In the genomic region with DNA sequence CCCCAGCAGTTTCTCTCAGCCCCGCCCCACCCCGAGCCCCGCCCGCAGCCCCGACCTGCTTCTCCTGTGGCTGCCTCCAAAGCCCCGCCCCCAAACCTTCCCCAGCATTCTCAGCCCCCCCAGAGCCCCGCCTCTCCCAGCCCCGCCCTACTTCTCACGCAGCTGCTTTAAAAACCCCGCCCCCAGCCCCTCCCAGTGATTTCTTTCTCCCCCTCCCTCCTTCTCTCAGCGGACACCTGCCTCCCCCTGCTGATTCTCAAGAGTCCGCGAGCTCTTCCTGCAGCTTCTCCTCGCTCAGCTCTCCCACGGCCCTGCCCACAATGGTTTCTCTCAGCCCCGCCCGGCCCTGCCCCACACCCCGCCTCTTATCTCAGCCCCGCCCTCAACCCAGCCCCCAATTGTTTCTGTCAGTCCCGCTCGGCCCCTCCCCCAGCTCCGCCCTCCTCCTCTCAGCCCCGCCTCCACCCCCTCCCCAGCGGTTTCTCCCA, we compare ENCODE assay signal across 8 cellular contexts. TPM values are rescaled to one million over a fixed set of nuclear protein-coding genes. Genes with fewer than 3 reads are reported as not detected.
A peak's percentile ranks its signal among the peaks of the same experiment; 100 is the strongest.
DNase-seq lines count a peak whose midpoint lies in the region; ATAC-seq and TF ChIP-seq lines count a peak whose summit lies in the region.

No MANE protein-coding gene starts in this region.

- peak; percentile 61 for ATAC-seq in T-helper 17 cell
- ATAC-seq in left ventricle myocardium superior, result peak; percentile 81

- H3K27ac Mint-ChIP-seq in T-helper 17 cell, result peak overlapping the region; percentile 96

- no peak for TF ChIP-seq POLR2A in prostate gland (IDR thresholded peaks at IDR 0.05)

- no peaks in the 10 kb centered on the region for H3K27me3 Mint-ChIP-seq in T-helper 17 cell

- POLR2A ChIA-PET in HEK293 (lab: Yijun Ruan, JAX), result interaction anchor here (0.6 to 3.2 kb wide), 9 partner anchors 18 to 1047 kb away, joined by 3 to 51 read pairs (median 4); a partner anchor contains a TSS

- H3K27me3 ChIP-seq in prostate gland (replicated peaks; ENCODE audit: insufficient read depth), result no peaks in the 10 kb centered on the region

- H3K4me1 Mint-ChIP-seq in T-helper 17 cell, result peaks cover 7% of the 10 kb centered on the region

- H3K4me1 ChIP-seq in HEK293 (ENCODE audit: control insufficient read depth, insufficient read depth, low read length), result no peaks in the 10 kb centered on the region
- H3K4me1 ChIP-seq in prostate gland (replicated peaks), result no peaks in the 10 kb centered on the region

- TF ChIP-seq CTCF in HEK293 (tag by site-specific recombination; IDR thresholded peaks at IDR 0.05) (no peak), prostate gland (IDR thresholded peaks at IDR 0.05) (no peak)

- peak overlapping the region; percentile 65 for H3K27ac ChIP-seq in HEK293 (ENCODE audit: extremely low read depth, low read depth, low read length)
- H3K27ac ChIP-seq in prostate gland, result peak overlapping the region; percentile 87 to 88

- under 1% methylated on average over 21 of the region's 24 CpGs for WGBS in prostate gland

- intact Hi-C loops in left ventricle myocardium superior (cut with micrococcal nuclease), result no loop called here
- intact Hi-C loops in prostate gland (cut with DNase I), result no loop called here

- H3K36me3 ChIP-seq in HEK293 (ENCODE audit: control insufficient read depth in 2 of 2, insufficient read depth in 1 of 2, low read length in 2 of 2) (peaks cover 0 to 10% of the 10 kb centered on the region in 2 experiments; a peak in 1 of 3 replicates), prostate gland (no peaks in the 10 kb centered on the region)

- H3K4me3 ChIP-seq in HEK293 (ENCODE audit: low read depth, low read length) (peak overlapping the region; percentile 59), prostate gland (peak overlapping the region; percentile 39 to 48)

- peak overlapping the region; percentile 96 for H3K4me3 Mint-ChIP-seq in T-helper 17 cell

- H3K9me3 ChIP-seq in HEK293 (ENCODE audit: control insufficient read depth, insufficient read depth, low read depth, low read length), result no peaks in the 10 kb centered on the region
- no peaks in the 10 kb centered on the region for H3K9me3 ChIP-seq in T-helper 17 cell (ENCODE audit: control insufficient read depth, low read length, poor library complexity, severe bottlenecking)
- H3K9me3 ChIP-seq in prostate gland, result no peaks in the 10 kb centered on the region

- CTCF ChIA-PET in HEK293 (lab: Yijun Ruan, JAX), result interaction anchor here (1.4 to 2.0 kb wide), 2 partner anchors 11 to 28 kb away, joined by 3 to 12 read pairs; no protein-coding TSS in a partner anchor

- no peaks in the 10 kb centered on the region for H3K36me3 Mint-ChIP-seq in T-helper 17 cell (ENCODE audit: low read depth)

- peak; percentile 77 for DNase-seq in DMS79 (lab: John Stamatoyannopoulos, UW)
- peak; percentile 97 for DNase-seq in NCI-H1105 (lab: John Stamatoyannopoulos, UW)
- peak; percentile 72 to 88 (median 88) for DNase-seq in T-helper 17 cell
- peak; percentile 84 for DNase-seq in amniotic stem cell (lab: John Stamatoyannopoulos, UW)
- DNase-seq in left ventricle myocardium superior, result peak; percentile 94
- peak; percentile 92 for DNase-seq in prostate gland (ENCODE audit: low spot score)
- peak; percentile 93 for DNase-seq in ureter (ENCODE audit: low spot score)

TF ChIP-seq in HEK293, 187 proteins besides CTCF, POLR2A, EP300 and RAD21:
- TF ChIP-seq ZNF629 (tag by site-specific recombination; IDR thresholded peaks at IDR 0.05), result no peak
- TF ChIP-seq KLF8 (tag by site-specific recombination; IDR thresholded peaks at IDR 0.05), result peak; percentile 83
- TF ChIP-seq BCL11B (tag by site-specific recombination; IDR thresholded peaks at IDR 0.05; ENCODE audit: low read depth), result no peak
- peak; percentile 75 for TF ChIP-seq KLF1 (tag by site-specific recombination; IDR thresholded peaks at IDR 0.05)
- TF ChIP-seq, protein P1, sequence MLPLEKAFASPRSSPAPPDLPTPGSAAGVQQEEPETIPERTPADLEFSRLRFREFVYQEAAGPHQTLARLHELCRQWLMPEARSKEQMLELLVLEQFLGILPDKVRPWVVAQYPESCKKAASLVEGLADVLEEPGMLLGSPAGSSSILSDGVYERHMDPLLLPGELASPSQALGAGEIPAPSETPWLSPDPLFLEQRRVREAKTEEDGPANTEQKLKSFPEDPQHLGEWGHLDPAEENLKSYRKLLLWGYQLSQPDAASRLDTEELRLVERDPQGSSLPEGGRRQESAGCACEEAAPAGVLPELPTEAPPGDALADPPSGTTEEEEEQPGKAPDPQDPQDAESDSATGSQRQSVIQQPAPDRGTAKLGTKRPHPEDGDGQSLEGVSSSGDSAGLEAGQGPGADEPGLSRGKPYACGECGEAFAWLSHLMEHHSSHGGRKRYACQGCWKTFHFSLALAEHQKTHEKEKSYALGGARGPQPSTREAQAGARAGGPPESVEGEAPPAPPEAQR (tag by site-specific recombination; IDR thresholded peaks at IDR 0.05), result no peak
- peak; percentile 29; the same call in 1 of the 2 replicates for TF ChIP-seq KLF9 (tag by site-specific recombination; IDR thresholded peaks at IDR 0.05; ENCODE audit: low read depth)
- TF ChIP-seq, protein P2, sequence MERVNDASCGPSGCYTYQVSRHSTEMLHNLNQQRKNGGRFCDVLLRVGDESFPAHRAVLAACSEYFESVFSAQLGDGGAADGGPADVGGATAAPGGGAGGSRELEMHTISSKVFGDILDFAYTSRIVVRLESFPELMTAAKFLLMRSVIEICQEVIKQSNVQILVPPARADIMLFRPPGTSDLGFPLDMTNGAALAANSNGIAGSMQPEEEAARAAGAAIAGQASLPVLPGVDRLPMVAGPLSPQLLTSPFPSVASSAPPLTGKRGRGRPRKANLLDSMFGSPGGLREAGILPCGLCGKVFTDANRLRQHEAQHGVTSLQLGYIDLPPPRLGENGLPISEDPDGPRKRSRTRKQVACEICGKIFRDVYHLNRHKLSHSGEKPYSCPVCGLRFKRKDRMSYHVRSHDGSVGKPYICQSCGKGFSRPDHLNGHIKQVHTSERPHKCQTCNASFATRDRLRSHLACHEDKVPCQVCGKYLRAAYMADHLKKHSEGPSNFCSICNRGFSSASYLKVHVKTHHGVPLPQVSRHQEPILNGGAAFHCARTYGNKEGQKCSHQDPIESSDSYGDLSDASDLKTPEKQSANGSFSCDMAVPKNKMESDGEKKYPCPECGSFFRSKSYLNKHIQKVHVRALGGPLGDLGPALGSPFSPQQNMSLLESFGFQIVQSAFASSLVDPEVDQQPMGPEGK (tag by site-specific recombination; IDR thresholded peaks at IDR 0.05), result peak; percentile 60
- peak; percentile 48 for TF ChIP-seq ZIC2 (tag by site-specific recombination; IDR thresholded peaks at IDR 0.05)
TF ChIP-seq in HEK293: peak in this region for 5.

RNA-seq across cellular contexts. Expression of a gene that starts 0.6 kb away (rescaled TPM):
- 10 to 100 TPM; 66.3 to 72.5 TPM for total RNA-seq in T-helper 17 cell
- total RNA-seq in left ventricle myocardium superior, result 29.6 TPM
- 10 to 100 TPM; 13.9 to 17.7 TPM for total RNA-seq in prostate gland
- 22.2 TPM for total RNA-seq in ureter

RNA-seq across cellular contexts. Expression of a gene that starts 9.5 kb away (rescaled TPM):
- total RNA-seq in T-helper 17 cell (not detected), left ventricle myocardium superior (not detected), prostate gland (under 1 TPM; 0.50 to 0.74 TPM), ureter (not detected)

RNA-seq across cellular contexts. Expression of a gene that starts 35.1 kb away (rescaled TPM):
- total RNA-seq in T-helper 17 cell (100 to 1,000 TPM; 346 to 507 TPM), left ventricle myocardium superior (88.7 TPM), prostate gland (10 to 100 TPM; 47.4 to 82.9 TPM), ureter (86.8 TPM)

RNA-seq across cellular contexts. Expression of a gene that starts 47.1 kb away (rescaled TPM):
- total RNA-seq in T-helper 17 cell, result not detected
- total RNA-seq in left ventricle myocardium superior, result not detected
- total RNA-seq in prostate gland, result 10 to 100 TPM in 1 of 2 donors, not detected in 1; 11.2 TPM
- total RNA-seq in ureter, result not detected

RNA-seq across cellular contexts. Expression of a gene that starts 54.9 kb away (rescaled TPM):
- total RNA-seq in T-helper 17 cell (not detected), left ventricle myocardium superior (not detected), prostate gland (not detected), ureter (not detected)

Comparison
In these comparisons a context has a peak if more than half of its experiments do, and no peak if none do; other contexts are left out.
1. Peak in every context shown above with its lines: DNase-seq, ATAC-seq, H3K4me3 ChIP-seq and H3K27ac ChIP-seq.